19 cellular contexts compared by ENCODE assay signal in the genomic region with DNA sequence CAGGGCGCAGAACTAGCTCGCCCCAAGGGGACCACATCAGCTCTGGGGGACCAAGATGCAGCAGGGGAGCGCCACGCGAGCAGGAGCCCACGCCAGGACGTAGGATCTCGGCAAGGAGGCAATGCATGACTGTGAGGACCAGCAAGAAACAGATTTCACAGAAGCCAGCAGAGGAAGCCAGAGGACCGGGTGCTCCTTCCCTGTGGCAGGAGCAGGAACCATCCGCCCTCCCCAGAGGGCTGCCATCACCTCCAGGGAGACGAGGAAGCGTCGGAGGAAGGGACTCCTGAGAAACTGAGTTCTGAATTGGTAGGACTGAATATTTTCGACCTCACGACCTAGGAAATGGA. TPM values are rescaled to one million over a fixed set of nuclear protein-coding genes. Genes with fewer than 3 reads are reported as not detected.
"Had no signal": no experiment of that assay in that cellular context is flagged by ENCODE, and none has a peak within 500 bp of the region (broad histone marks: within the 10 kb centered on the region; RNA-seq: fewer than 3 reads in every experiment).

No MANE protein-coding gene starts in this region.

- H3K36me3 ChIP-seq: sigmoid colon, thyroid gland had no signal

- H3K9me3 ChIP-seq: psoas muscle, sigmoid colon, thyroid gland had no signal

- H3K4me1 Mint-ChIP-seq: mesothelial cell of epicardium had no signal

- H3K9me3 Mint-ChIP-seq: activated CD4-positive, alpha-beta T cell treated with anti-CD3 and anti-CD28 coated beads, Interleukin-2, amount 10 ng/mL, durations not matched to agents 24 days and 14 days; activated T-helper 1 cell treated with anti-CD3 and anti-CD28 coated beads, Interleukin-12 subunit alpha, Interleukin-12 subunit beta, Interleukin-2, Interleukin-4 antibody, amounts not matched to agents 30 ng/mL and 10 ng/mL and 1 ng/mL, durations not matched to agents 14 hours and 24 hours and 36 hours; mesothelial cell of epicardium had no signal

- H3K27me3 ChIP-seq: hepatocyte, thyroid gland had no signal

- H3K36me3 Mint-ChIP-seq: mesothelial cell of epicardium had no signal

- H3K27ac ChIP-seq: hepatocyte, psoas muscle, sigmoid colon had no signal

- DNase-seq: activated CD4-positive, alpha-beta T cell treated with anti-CD3 and anti-CD28 coated beads, Interleukin-2, amount 10 ng/mL, durations not matched to agents 24 days and 14 days; activated CD4-positive, CD25-positive, alpha-beta regulatory T cell; activated CD8-positive, alpha-beta memory T cell treated with anti-CD3 and anti-CD28 coated beads for 24 hours; activated naive CD4-positive, alpha-beta T cell treated with Interleukin-2 at 50 U/mL for 16 hours; nephron progenitor cell; psoas muscle; sigmoid colon; stimulated activated CD4-positive, alpha-beta T cell treated with anti-CD3 and anti-CD28 coated beads, Interleukin-12 subunit alpha, Interleukin-12 subunit beta, amount 100 ng/mL, for 4 hours; stimulated activated CD4-positive, alpha-beta T cell treated with anti-CD3 and anti-CD28 coated beads, Interleukin-2, amount 100 ng/mL, for 24 hours; SW 1271; thyroid gland had no signal

- H3K4me2 ChIP-seq: hepatocyte had no signal

- H2AFZ ChIP-seq: hepatocyte had no signal

- H3K4me3 ChIP-seq: hepatocyte, psoas muscle, sigmoid colon, thyroid gland had no signal

- FAIRE-seq: keratinocyte, urothelium cell line had no signal

- H3K79me2 ChIP-seq: hepatocyte had no signal

- H3K4me3 Mint-ChIP-seq: activated CD4-positive, alpha-beta T cell treated with anti-CD3 and anti-CD28 coated beads, Interleukin-2, amount 10 ng/mL, durations not matched to agents 24 days and 14 days; activated T-helper 1 cell treated with anti-CD3 and anti-CD28 coated beads, Interleukin-12 subunit alpha, Interleukin-12 subunit beta, Interleukin-2, Interleukin-4 antibody, amounts not matched to agents 30 ng/mL and 10 ng/mL and 1 ng/mL, durations not matched to agents 14 hours and 24 hours and 36 hours; mesothelial cell of epicardium; nephron progenitor cell had no signal

- H3K27ac Mint-ChIP-seq: activated CD4-positive, alpha-beta T cell treated with anti-CD3 and anti-CD28 coated beads, Interleukin-2, amount 10 ng/mL, durations not matched to agents 24 days and 14 days; activated T-helper 1 cell treated with anti-CD3 and anti-CD28 coated beads, Interleukin-12 subunit alpha, Interleukin-12 subunit beta, Interleukin-2, Interleukin-4 antibody, amounts not matched to agents 30 ng/mL and 10 ng/mL and 1 ng/mL, durations not matched to agents 14 hours and 24 hours and 36 hours; mesothelial cell of epicardium; nephron progenitor cell had no signal

- H3K4me1 ChIP-seq: psoas muscle, sigmoid colon, thyroid gland had no signal

RNA-seq across cellular contexts. Expression of a gene that starts 37.0 kb away (rescaled TPM):
- total RNA-seq: hepatocyte had no signal

RNA-seq across cellular contexts. Expression of a gene that starts 53.7 kb away (rescaled TPM):
- total RNA-seq: activated CD4-positive, alpha-beta T cell treated with anti-CD3 and anti-CD28 coated beads, Interleukin-2, amount 10 ng/mL, durations not matched to agents 24 days and 14 days; activated T-helper 1 cell treated with anti-CD3 and anti-CD28 coated beads, Interleukin-12 subunit alpha, Interleukin-12 subunit beta, Interleukin-2, Interleukin-4 antibody, amounts not matched to agents 30 ng/mL and 10 ng/mL and 1 ng/mL, durations not matched to agents 14 hours and 24 hours and 36 hours; hepatocyte; mesothelial cell of epicardium; psoas muscle; sigmoid colon; T-helper 2 cell treated with Interferon-gamma antibody and Interleukin-4, amounts not matched to agents 100 ng/mL and 5 ng/mL, for 36 hours; thyroid gland had no signal
- polyA plus RNA-seq: esophagus, hepatocyte, keratinocyte, liver, psoas muscle had no signal
